ENCODE assay signal across 1 cellular context in genomic region chr22:49934144-49934890, GRCh38.
TF ChIP-seq lines count a peak whose summit lies in the region.

No MANE protein-coding gene starts in this region.

TF ChIP-seq in IMR-90, 13 proteins besides CTCF, POLR2A, EP300 and RAD21:
- no peak for TF ChIP-seq FOS (IDR thresholded peaks at IDR 0.05; ENCODE audit: low read depth, low read length)
- TF ChIP-seq, protein P1, sequence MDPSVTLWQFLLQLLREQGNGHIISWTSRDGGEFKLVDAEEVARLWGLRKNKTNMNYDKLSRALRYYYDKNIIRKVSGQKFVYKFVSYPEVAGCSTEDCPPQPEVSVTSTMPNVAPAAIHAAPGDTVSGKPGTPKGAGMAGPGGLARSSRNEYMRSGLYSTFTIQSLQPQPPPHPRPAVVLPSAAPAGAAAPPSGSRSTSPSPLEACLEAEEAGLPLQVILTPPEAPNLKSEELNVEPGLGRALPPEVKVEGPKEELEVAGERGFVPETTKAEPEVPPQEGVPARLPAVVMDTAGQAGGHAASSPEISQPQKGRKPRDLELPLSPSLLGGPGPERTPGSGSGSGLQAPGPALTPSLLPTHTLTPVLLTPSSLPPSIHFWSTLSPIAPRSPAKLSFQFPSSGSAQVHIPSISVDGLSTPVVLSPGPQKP (IDR thresholded peaks at IDR 0.05; ENCODE audit: borderline replicate concordance, low read depth, low read length) = no peak
- no peak for TF ChIP-seq RCOR1 (IDR thresholded peaks at IDR 0.05; ENCODE audit: insufficient replicate concordance, low read length)
- no peak for TF ChIP-seq CHD1 (IDR thresholded peaks at IDR 0.05; ENCODE audit: low read depth, low read length)
- no peak for TF ChIP-seq MAFK (IDR thresholded peaks at IDR 0.05; ENCODE audit: low read depth, low read length)
- TF ChIP-seq RFX5 (IDR thresholded peaks at IDR 0.05; ENCODE audit: low read depth, low read length) = no peak
- no peak; the same call in 1 of the 2 replicates for TF ChIP-seq MAZ (IDR thresholded peaks at IDR 0.05; ENCODE audit: borderline replicate concordance, low read depth, low read length)
- TF ChIP-seq NFE2L2 (IDR thresholded peaks at IDR 0.05; ENCODE audit: low read depth, low read length) = no peak
- TF ChIP-seq SMC3 (IDR thresholded peaks at IDR 0.05; ENCODE audit: low read depth, low read length) = no peak
- no peak for TF ChIP-seq CEBPB (IDR thresholded peaks at IDR 0.05; ENCODE audit: low read depth, low read length)
- TF ChIP-seq MXI1 (IDR thresholded peaks at IDR 0.05; ENCODE audit: borderline replicate concordance, low read depth, low read length) = no peak
- TF ChIP-seq BHLHE40 (IDR thresholded peaks at IDR 0.05; ENCODE audit: low read depth, low read length) = no peak
- TF ChIP-seq USF2 (IDR thresholded peaks at IDR 0.05; ENCODE audit: low read depth, low read length) = no peak
